Comparison of ENCODE assay signal across 12 cellular contexts in the genomic region with DNA sequence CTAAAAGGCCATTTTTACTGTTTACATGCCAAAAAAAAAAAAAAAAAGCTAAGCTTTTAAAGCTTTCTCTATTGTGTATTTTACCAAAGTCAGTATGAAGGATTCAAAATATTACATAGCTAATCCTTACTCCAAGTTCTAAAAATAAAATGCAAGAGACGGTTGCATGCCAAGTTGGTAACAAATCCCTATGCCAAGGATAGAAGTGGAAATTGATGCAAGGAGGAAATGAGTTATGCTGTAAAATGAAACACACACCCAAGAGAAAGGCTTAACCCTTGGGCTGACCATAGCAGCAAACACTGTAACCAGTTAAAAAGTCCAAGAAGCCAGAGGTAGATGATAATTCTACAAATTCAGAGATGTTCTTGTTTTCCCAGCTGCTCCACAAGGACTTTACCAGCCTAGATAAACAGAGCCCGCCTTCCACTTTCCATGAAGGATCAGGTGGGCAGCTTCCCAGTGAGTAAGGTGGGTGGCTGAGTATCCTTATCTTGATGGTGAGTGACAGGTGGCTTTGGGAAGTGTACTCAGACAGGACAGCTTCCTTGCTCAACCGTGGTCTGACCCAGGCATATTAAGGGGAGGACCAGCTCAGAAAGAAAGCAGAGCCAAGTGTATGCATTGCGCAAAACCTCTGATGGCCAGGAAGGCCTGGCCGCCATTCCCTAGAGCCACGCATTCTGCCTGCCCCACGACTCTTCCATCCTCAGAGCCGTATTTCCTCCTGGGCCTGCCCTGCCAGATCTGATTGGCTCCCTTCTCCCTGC. TPM values are rescaled to one million over a fixed set of nuclear protein-coding genes. Genes with fewer than 3 reads are reported as not detected.
DNase-seq lines count a peak whose midpoint lies in the region; ATAC-seq and TF ChIP-seq lines count a peak whose summit lies in the region.
"Had no signal": no experiment of that assay in that cellular context is flagged by ENCODE, and none has a peak within 500 bp of the region (broad histone marks: within the 10 kb centered on the region; RNA-seq: fewer than 3 reads in every experiment).

No MANE protein-coding gene starts in this region.

- intact Hi-C loops in left ventricle myocardium superior (cut with micrococcal nuclease) = no loop called here

- no peak for TF ChIP-seq EP300 in Ishikawa (IDR thresholded peaks at IDR 0.05; ENCODE audit: borderline replicate concordance)

- no peak for TF ChIP-seq RAD21 in Ishikawa (IDR thresholded peaks at IDR 0.05; ENCODE audit: low read depth)

- H3K36me3 ChIP-seq in thoracic aorta = no peaks in the 10 kb centered on the region

- H3K27ac ChIP-seq in thoracic aorta = peak overlapping the region; percentile 78 to 82
- H3K27ac ChIP-seq: epithelial cell of prostate had no signal

- H3K27me3 ChIP-seq in thoracic aorta (replicated peaks; ENCODE audit: insufficient read depth) = no peaks in the 10 kb centered on the region

- peaks cover 38 to 84% of the 10 kb centered on the region in 2 donors for H3K4me1 ChIP-seq in thoracic aorta (ENCODE audit: control insufficient read depth in 1 of 2, low read depth in 2 of 2)

- H3K9me3 ChIP-seq in thoracic aorta = no peaks in the 10 kb centered on the region

- peak overlapping the region; percentile 4 for H3K4me3 ChIP-seq in thoracic aorta

- DNase-seq in left ventricle myocardium superior (no peak), thoracic aorta (ENCODE audit: low spot score) (no peak), D341Med (ENCODE audit: low spot score) (no peak)
- DNase-seq: activated naive CD4-positive, alpha-beta T cell treated with anti-CD3 and anti-CD28 coated beads for 36 hours; KBM-7; stimulated activated CD4-positive, alpha-beta T cell treated with anti-CD3 and anti-CD28 coated beads, Interleukin-4, amount 100 ng/mL, for 24 hours had no signal

- ATAC-seq in SK-N-SH treated with all-trans-retinoic acid at 6 μM for 48 hours (peak; percentile 84), left ventricle myocardium superior (peak; percentile 77), thoracic aorta (ENCODE audit: insufficient number of reproducible peaks, low FRiP score, low read depth) (peak; percentile 85), HG03025 (IDR thresholded peaks at IDR 0.05; ENCODE audit: low FRiP score, unreplicated experiment) (no peak), HG02610 (IDR thresholded peaks at IDR 0.05; ENCODE audit: unreplicated experiment) (no peak)

- no peak for TF ChIP-seq CTCF in thoracic aorta (IDR thresholded peaks at IDR 0.05)

TF ChIP-seq in Ishikawa, 13 proteins besides CTCF, POLR2A, EP300 and RAD21:
- 0 out of 2 replicates have a peak, but pooled peaks have one; percentile 8 for TF ChIP-seq CEBPB (IDR thresholded peaks at IDR 0.05)
- no peak for TF ChIP-seq ZBTB7A (IDR thresholded peaks at IDR 0.05; ENCODE audit: low read depth)

TF ChIP-seq in SK-N-SH treated with all-trans-retinoic acid at 6 μM for 48 hours, 23 proteins besides CTCF, POLR2A, EP300 and RAD21:
- TF ChIP-seq ZFP30 (CRISPR knock-in tag; IDR thresholded peaks at IDR 0.05) (no peak), TCF4 (CRISPR knock-in tag; IDR thresholded peaks at IDR 0.05; ENCODE audit: borderline replicate concordance) (no peak), TSHZ2 (CRISPR knock-in tag; IDR thresholded peaks at IDR 0.05) (no peak), ARNTL (CRISPR knock-in tag; IDR thresholded peaks at IDR 0.05; ENCODE audit: borderline replicate concordance, low read depth) (no peak), CSRNP3 (CRISPR knock-in tag; IDR thresholded peaks at IDR 0.05) (no peak), ZC3H10 (CRISPR knock-in tag; IDR thresholded peaks at IDR 0.05) (no peak), OSR1 (CRISPR knock-in tag; IDR thresholded peaks at IDR 0.05) (no peak), ZNF70 (CRISPR knock-in tag; IDR thresholded peaks at IDR 0.05) (no peak), PPARA (CRISPR knock-in tag; IDR thresholded peaks at IDR 0.05; ENCODE audit: borderline replicate concordance) (no peak), PATZ1 (CRISPR knock-in tag; IDR thresholded peaks at IDR 0.05; ENCODE audit: borderline replicate concordance) (no peak), TOX (CRISPR knock-in tag; IDR thresholded peaks at IDR 0.05; ENCODE audit: borderline replicate concordance) (no peak), POU6F1 (CRISPR knock-in tag; IDR thresholded peaks at IDR 0.05; ENCODE audit: borderline replicate concordance, low read depth) (no peak), ZNF8 (CRISPR knock-in tag; IDR thresholded peaks at IDR 0.05) (no peak)
- TF ChIP-seq, protein P1, sequence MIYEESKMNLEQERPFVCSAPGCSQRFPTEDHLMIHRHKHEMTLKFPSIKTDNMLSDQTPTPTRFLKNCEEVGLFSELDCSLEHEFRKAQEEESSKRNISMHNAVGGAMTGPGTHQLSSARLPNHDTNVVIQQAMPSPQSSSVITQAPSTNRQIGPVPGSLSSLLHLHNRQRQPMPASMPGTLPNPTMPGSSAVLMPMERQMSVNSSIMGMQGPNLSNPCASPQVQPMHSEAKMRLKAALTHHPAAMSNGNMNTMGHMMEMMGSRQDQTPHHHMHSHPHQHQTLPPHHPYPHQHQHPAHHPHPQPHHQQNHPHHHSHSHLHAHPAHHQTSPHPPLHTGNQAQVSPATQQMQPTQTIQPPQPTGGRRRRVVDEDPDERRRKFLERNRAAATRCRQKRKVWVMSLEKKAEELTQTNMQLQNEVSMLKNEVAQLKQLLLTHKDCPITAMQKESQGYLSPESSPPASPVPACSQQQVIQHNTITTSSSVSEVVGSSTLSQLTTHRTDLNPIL (CRISPR knock-in tag; IDR thresholded peaks at IDR 0.05; ENCODE audit: low read depth) = no peak

RNA-seq across cellular contexts. Expression of gene ATP8B1, which starts 34.4 kb away (rescaled TPM):
- total RNA-seq in left ventricle myocardium superior (4.0 TPM), thoracic aorta (100 to 1,000 TPM in 1 of 2 donors, 10 to 100 TPM in 1; 68.7 to 111 TPM)
- total RNA-seq: activated naive CD4-positive, alpha-beta T cell treated with anti-CD3 and anti-CD28 coated beads for 36 hours; G401 had no signal

Comparison
In these comparisons a context has a peak if more than half of its experiments do, and no peak if none do; other contexts are left out.
1. ATAC-seq: peak in SK-N-SH treated with all-trans-retinoic acid at 6 μM for 48 hours (single experiment), left ventricle myocardium superior (single experiment) and thoracic aorta (single experiment); none in HG03025 (single experiment) and HG02610 (single experiment).
2. RNA of gene ATP8B1, which starts 34.4 kb away (total RNA-seq): 68.7 to 111 TPM in thoracic aorta; 4.0 TPM in left ventricle myocardium superior (single experiment); every median in the first group is over 10 times any median in the second.